In the genomic region with DNA sequence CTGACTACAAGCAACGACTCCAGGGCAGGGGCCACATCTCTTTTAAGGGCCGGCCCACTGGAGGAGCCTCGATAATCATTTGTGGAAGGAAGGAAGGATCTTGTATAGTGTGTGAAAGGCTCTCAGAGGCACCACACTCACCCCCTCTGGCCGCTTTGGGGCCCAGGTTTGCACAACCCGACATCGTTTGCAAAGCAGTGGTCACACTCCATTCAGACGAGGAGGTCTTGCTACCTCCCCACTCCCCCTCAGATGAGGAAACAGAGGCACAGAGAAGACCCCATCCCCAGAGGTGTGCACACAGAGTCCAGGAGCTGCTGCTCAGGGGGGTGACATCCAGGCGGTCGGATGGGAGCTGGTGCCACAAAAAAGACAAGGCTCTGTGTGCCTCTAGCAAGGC, we compare ENCODE assay signal across 1 cellular context.
TF ChIP-seq lines count a peak whose summit lies in the region.

No MANE protein-coding gene starts in this region.

TF ChIP-seq in K562, 482 proteins besides CTCF, POLR2A, EP300 and RAD21:
- 0 out of 2 replicates have a peak, but pooled peaks have one; percentile 9 for TF ChIP-seq EZH2 (IDR thresholded peaks at IDR 0.05; ENCODE audit: borderline replicate concordance, low read depth, low read length)
- TF ChIP-seq, protein P1, sequence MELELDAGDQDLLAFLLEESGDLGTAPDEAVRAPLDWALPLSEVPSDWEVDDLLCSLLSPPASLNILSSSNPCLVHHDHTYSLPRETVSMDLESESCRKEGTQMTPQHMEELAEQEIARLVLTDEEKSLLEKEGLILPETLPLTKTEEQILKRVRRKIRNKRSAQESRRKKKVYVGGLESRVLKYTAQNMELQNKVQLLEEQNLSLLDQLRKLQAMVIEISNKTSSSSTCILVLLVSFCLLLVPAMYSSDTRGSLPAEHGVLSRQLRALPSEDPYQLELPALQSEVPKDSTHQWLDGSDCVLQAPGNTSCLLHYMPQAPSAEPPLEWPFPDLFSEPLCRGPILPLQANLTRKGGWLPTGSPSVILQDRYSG (tag; conservative IDR thresholded peaks at IDR 0.05; ENCODE audit: low read depth): no peak
- no peak for TF ChIP-seq ZNF143 (CRISPR knock-in tag; IDR thresholded peaks at IDR 0.05)
